Comparison of ENCODE assay signal across 10 cellular contexts in genomic region chr1:10107985-10108663, GRCh38.
DNase-seq lines count a peak whose midpoint lies in the region; ATAC-seq and TF ChIP-seq lines count a peak whose summit lies in the region.
"Had no signal": no experiment of that assay in that cellular context is flagged by ENCODE, and none has a peak within 500 bp of the region (broad histone marks: within the 10 kb centered on the region; RNA-seq: fewer than 3 reads in every experiment).

No MANE protein-coding gene starts in this region.

- ATAC-seq in Right ventricle myocardium inferior: peak; percentile 61
- ATAC-seq: natural killer cell treated with Interleukin-12 subunit alpha and Interleukin-12 subunit beta and Interleukin-15 and Interleukin-18, amount 100 ng/mL, for 72 hours had no signal

- H3K4me3 ChIP-seq in dorsolateral prefrontal cortex: peak overlapping the region in 22 of 59 donors; percentile 0 to 33 (median 14)
- no peak overlapping the region for H3K4me3 ChIP-seq in muscle layer of duodenum (ENCODE audit: low read depth in 1 of 2, low read length in 2 of 2)
- H3K4me3 ChIP-seq: adrenal gland had no signal

- H3K27me3 ChIP-seq in dorsolateral prefrontal cortex: no peaks in the 10 kb centered on the region
- no peaks in the 10 kb centered on the region for H3K27me3 ChIP-seq in muscle layer of duodenum (ENCODE audit: low read depth, low read length)
- H3K27me3 ChIP-seq: adrenal gland had no signal

- peaks cover 27 to 31% of the 10 kb centered on the region in 2 donors for H3K36me3 ChIP-seq in muscle layer of duodenum (ENCODE audit: control insufficient read depth in 1 of 2, insufficient read depth in 2 of 2, low read length in 2 of 2)

- no peak for DNase-seq in Right ventricle myocardium inferior (ENCODE audit: missing footprints)
- DNase-seq in cardiac septum (ENCODE audit: low spot score): no peak
- no peak for DNase-seq in dorsolateral prefrontal cortex
- DNase-seq in DMS 273 (lab: John Stamatoyannopoulos, UW; ENCODE audit: unreplicated experiment): no peak
- DNase-seq in activated gamma-delta T cell treated with Interleukin-2 at 50 U/mL for 16 hours: no peak
- no peak for DNase-seq in UCSD-AML1 (lab: John Stamatoyannopoulos, UW; ENCODE audit: unreplicated experiment)
- no peak for DNase-seq in activated CD4-positive, alpha-beta T cell treated with anti-CD3 and anti-CD28 coated beads for 1 hour
- DNase-seq: adrenal gland had no signal

- H3K4me1 ChIP-seq in muscle layer of duodenum (ENCODE audit: control insufficient read depth in 1 of 2, insufficient read depth in 2 of 2, low read length in 2 of 2): peaks cover 4% of the 10 kb centered on the region in 2 donors

- TF ChIP-seq CTCF in dorsolateral prefrontal cortex (IDR thresholded peaks at IDR 0.05 in 54 of 56, conservative IDR thresholded peaks at IDR 0.05 in 2 of 56; ENCODE audit: low read depth in 1 of 56, partially characterized antibody in 56 of 56): no peak

- intact Hi-C loops in Right ventricle myocardium inferior (cut with DNase I) (loop anchor here (2.0 to 5.0 kb wide), 2 partner anchors 41 to 75 kb away; partner anchors contain the start of gene UBE4B), cardiac septum (cut with DNase I) (loop anchor here (5.0 kb wide), 1 partner anchor 76 kb away; the partner anchor contains the start of gene UBE4B), dorsolateral prefrontal cortex (cut with DNase I) (loop anchor here (2.0 to 5.0 kb wide), 3 partner anchors 17 to 76 kb away; partner anchors contain the start of gene UBE4B (in 1 of the 2))

- H3K27ac ChIP-seq in dorsolateral prefrontal cortex (peak overlapping the region; percentile 63 to 97 (median 88)), muscle layer of duodenum (ENCODE audit: low read length) (peak overlapping the region; percentile 70)

- H3K9me3 ChIP-seq in muscle layer of duodenum (ENCODE audit: control insufficient read depth in 1 of 2, low read length in 2 of 2): no peaks in the 10 kb centered on the region
- H3K9me3 ChIP-seq: adrenal gland had no signal
